5 cellular contexts compared by ENCODE assay signal in the genomic region with DNA sequence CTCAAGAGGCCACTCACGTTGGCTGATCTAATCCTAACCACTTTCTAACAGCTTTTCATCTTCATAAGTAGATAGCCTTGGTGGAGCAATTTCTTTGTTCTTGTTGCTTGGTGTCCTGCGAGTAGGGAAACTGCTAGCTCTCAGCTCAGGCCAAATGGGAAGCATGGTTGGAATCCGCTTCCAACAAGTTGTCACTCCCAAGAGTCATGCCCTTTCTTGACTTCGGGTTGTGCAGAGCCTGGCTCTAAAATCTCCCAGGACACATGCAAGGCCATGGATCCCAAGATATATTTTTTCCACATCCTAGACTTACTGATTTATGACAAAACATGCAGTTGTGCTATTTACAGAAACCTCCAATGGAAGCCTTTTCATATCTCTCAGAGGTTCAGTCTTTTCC. TPM values are rescaled to one million over a fixed set of nuclear protein-coding genes. Genes with fewer than 3 reads are reported as not detected.
"Had no signal": no experiment of that assay in that cellular context is flagged by ENCODE, and none has a peak within 500 bp of the region (broad histone marks: within the 10 kb centered on the region; RNA-seq: fewer than 3 reads in every experiment).

No MANE protein-coding gene starts in this region.

- DNase-seq: IMR-90, KBM-7 had no signal

- ATAC-seq: HepG2, K562 had no signal

- H3K4me3 ChIP-seq: K562 had no signal

- H3K27ac ChIP-seq: HL-60 had no signal

RNA-seq across cellular contexts. Expression of a gene that starts 7.3 kb away (rescaled TPM):
- total RNA-seq: K562 had no signal
